10 cellular contexts compared by ENCODE assay signal in genomic region chr16:49000594-49000993, GRCh38.
DNase-seq lines count a peak whose midpoint lies in the region; ATAC-seq, FAIRE-seq and TF ChIP-seq lines count a peak whose summit lies in the region.
"Had no signal": no experiment of that assay in that cellular context is flagged by ENCODE, and none has a peak within 500 bp of the region (broad histone marks: within the 10 kb centered on the region; RNA-seq: fewer than 3 reads in every experiment).

No MANE protein-coding gene starts in this region.

- no peak overlapping the region for H3K4me3 Mint-ChIP-seq in naive thymus-derived CD8-positive, alpha-beta T cell
- no peak overlapping the region for H3K4me3 Mint-ChIP-seq in activated naive CD4-positive, alpha-beta T cell treated with anti-CD3 and anti-CD28 coated beads for 36 hours

- H3K27ac ChIP-seq in fibroblast of lung (ENCODE audit: insufficient read depth, low read length): no peak overlapping the region
- H3K27ac ChIP-seq in small intestine (ENCODE audit: low read depth in 1 of 2, low read length in 1 of 2): no peak overlapping the region
- no peak overlapping the region for H3K27ac ChIP-seq in gastroesophageal sphincter
- H3K27ac ChIP-seq: neutrophil had no signal

- no peak for TF ChIP-seq EP300 in gastroesophageal sphincter (IDR thresholded peaks at IDR 0.05)

- H3K9me3 Mint-ChIP-seq in naive thymus-derived CD8-positive, alpha-beta T cell: peaks cover 0 to 16% (median under 1%) of the 10 kb centered on the region in 9 donors
- H3K9me3 Mint-ChIP-seq in activated naive CD4-positive, alpha-beta T cell treated with anti-CD3 and anti-CD28 coated beads for 36 hours: no peaks in the 10 kb centered on the region

- H3K4me2 ChIP-seq in fibroblast of lung (ENCODE audit: extremely low read depth, insufficient read depth, low read length): no peak overlapping the region

- H3K36me3 ChIP-seq in fibroblast of lung (ENCODE audit: control insufficient read depth, insufficient read depth, low read length): no peaks in the 10 kb centered on the region
- no peaks in the 10 kb centered on the region for H3K36me3 ChIP-seq in small intestine (ENCODE audit: control insufficient read depth in 2 of 2, insufficient read depth in 2 of 2, low read length in 2 of 2)
- no peaks in the 10 kb centered on the region for H3K36me3 ChIP-seq in gastroesophageal sphincter
- H3K36me3 ChIP-seq: neutrophil had no signal

- H2AFZ ChIP-seq in fibroblast of lung (ENCODE audit: low read length): no peak overlapping the region

- WGBS in small intestine, 3 donors: 22 to 27% (median 23%) methylated on average over 10 of the region's 10 CpGs
- 34 to 41% methylated on average over 3 to 5 of the region's 10 CpGs for WGBS in gastroesophageal sphincter (ENCODE audit: low coverage in 1 of 2), 2 donors

- H3K27ac Mint-ChIP-seq in naive thymus-derived CD8-positive, alpha-beta T cell: no peak overlapping the region
- no peak overlapping the region for H3K27ac Mint-ChIP-seq in activated naive CD4-positive, alpha-beta T cell treated with anti-CD3 and anti-CD28 coated beads for 36 hours

- POLR2A ChIA-PET in naive thymus-derived CD8-positive, alpha-beta T cell (lab: Charles Lee): no interaction called here

- H3K9me3 ChIP-seq in fibroblast of lung (ENCODE audit: control insufficient read depth, insufficient read depth, low read depth, low read length) (no peaks in the 10 kb centered on the region), small intestine (ENCODE audit: control insufficient read depth, low read depth) (no peaks in the 10 kb centered on the region), gastroesophageal sphincter (no peaks in the 10 kb centered on the region)
- H3K9me3 ChIP-seq: neutrophil had no signal

- TF ChIP-seq CTCF in fibroblast of lung (conservative IDR thresholded peaks at IDR 0.05 in 1 of 2, IDR thresholded peaks at IDR 0.05 in 1 of 2; ENCODE audit: low read depth in 1 of 2, low read length in 2 of 2) (peak; percentile 22 to 48), gastroesophageal sphincter (IDR thresholded peaks at IDR 0.05) (peak in 1 of 4 experiments; percentile 32)

- no peak for FAIRE-seq in small intestine (lab: Jason Lieb, UNC)

- intact Hi-C loops in activated naive CD4-positive, alpha-beta T cell treated with anti-CD3 and anti-CD28 coated beads for 36 hours (cut with micrococcal nuclease): no loop called here

- no peak overlapping the region for H3K9ac ChIP-seq in fibroblast of lung (ENCODE audit: insufficient read depth, low read length)

- H3K36me3 Mint-ChIP-seq in naive thymus-derived CD8-positive, alpha-beta T cell: peaks cover 0 to 4% (median 2%) of the 10 kb centered on the region in 3 donors
- H3K36me3 Mint-ChIP-seq in activated naive CD4-positive, alpha-beta T cell treated with anti-CD3 and anti-CD28 coated beads for 36 hours (ENCODE audit: low read depth): no peaks in the 10 kb centered on the region

- peak; percentile 15 for DNase-seq in NCI-H510A treated with DMSO at 0.1 percent for 48 hours (lab: John Stamatoyannopoulos, UW)
- DNase-seq in NCI-H510A (lab: John Stamatoyannopoulos, UW): no peak
- DNase-seq in NCI-H82 (lab: John Stamatoyannopoulos, UW): peak; percentile 27
- no peak for DNase-seq in fibroblast of lung (ENCODE audit: low read depth in 2 of 2)
- DNase-seq in small intestine: peak; percentile 10
- no peak for DNase-seq in naive thymus-derived CD8-positive, alpha-beta T cell
- DNase-seq in activated naive CD4-positive, alpha-beta T cell treated with anti-CD3 and anti-CD28 coated beads for 36 hours: no peak
- DNase-seq: activated gamma-delta T cell treated with Interleukin-2 at 50 U/mL for 16 hours had no signal

- peaks cover 0 to 28% (median 8%) of the 10 kb centered on the region in 5 donors for H3K27me3 Mint-ChIP-seq in naive thymus-derived CD8-positive, alpha-beta T cell
- no peaks in the 10 kb centered on the region for H3K27me3 Mint-ChIP-seq in activated naive CD4-positive, alpha-beta T cell treated with anti-CD3 and anti-CD28 coated beads for 36 hours (ENCODE audit: low read depth)

- ATAC-seq in naive thymus-derived CD8-positive, alpha-beta T cell: no peak
- ATAC-seq in gastroesophageal sphincter: no peak

- no peaks in the 10 kb centered on the region for H3K4me1 Mint-ChIP-seq in naive thymus-derived CD8-positive, alpha-beta T cell
- H3K4me1 Mint-ChIP-seq in activated naive CD4-positive, alpha-beta T cell treated with anti-CD3 and anti-CD28 coated beads for 36 hours (ENCODE audit: low read depth): no peaks in the 10 kb centered on the region

- H4K20me1 ChIP-seq in fibroblast of lung (ENCODE audit: control insufficient read depth, extremely low read depth, insufficient read depth, low read length): no peaks in the 10 kb centered on the region

- H3K79me2 ChIP-seq in fibroblast of lung (ENCODE audit: control insufficient read depth, insufficient read depth, low read length): no peaks in the 10 kb centered on the region

- TF ChIP-seq POLR2A in gastroesophageal sphincter (IDR thresholded peaks at IDR 0.05): no peak

- H3K4me1 ChIP-seq in fibroblast of lung (ENCODE audit: control insufficient read depth, extremely low read depth, insufficient read depth, low read length): no peaks in the 10 kb centered on the region
- no peaks in the 10 kb centered on the region for H3K4me1 ChIP-seq in small intestine (ENCODE audit: control insufficient read depth in 2 of 2, insufficient read depth in 1 of 2, low read depth in 1 of 2, low read length in 1 of 2)
- H3K4me1 ChIP-seq in gastroesophageal sphincter: no peaks in the 10 kb centered on the region

- no peaks in the 10 kb centered on the region for H3K27me3 ChIP-seq in fibroblast of lung (ENCODE audit: control insufficient read depth, insufficient read depth, low read length)
- no peaks in the 10 kb centered on the region for H3K27me3 ChIP-seq in small intestine (ENCODE audit: control insufficient read depth in 2 of 2, insufficient read depth in 2 of 2, low read length in 2 of 2)
- H3K27me3 ChIP-seq in gastroesophageal sphincter: peaks cover 17% of the 10 kb centered on the region
- H3K27me3 ChIP-seq: neutrophil had no signal

- H3K4me3 ChIP-seq in fibroblast of lung (replicated peaks in 1 of 4; ENCODE audit: control extremely low read depth in 1 of 4, insufficient read depth in 1 of 4, low read depth in 3 of 4, low read length in 4 of 4): no peak overlapping the region
- no peak overlapping the region for H3K4me3 ChIP-seq in small intestine (ENCODE audit: low read depth in 1 of 2, low read length in 2 of 2)
- H3K4me3 ChIP-seq in gastroesophageal sphincter: no peak overlapping the region

- CTCF ChIA-PET in activated naive CD4-positive, alpha-beta T cell treated with anti-CD3 and anti-CD28 coated beads for 36 hours (lab: Charles Lee): no interaction called here

Comparison
In these comparisons a context has a peak if more than half of its experiments do, and no peak if none do; other contexts are left out.
1. DNase-seq: peak in NCI-H510A treated with DMSO at 0.1 percent for 48 hours (single experiment), NCI-H82 (single experiment) and small intestine (single experiment); none in NCI-H510A (single experiment), fibroblast of lung (0 of 2), naive thymus-derived CD8-positive, alpha-beta T cell (0 of 10) and activated naive CD4-positive, alpha-beta T cell treated with anti-CD3 and anti-CD28 coated beads for 36 hours (single experiment).